8 cellular contexts compared by ENCODE assay signal in genomic region chr20:32582659-32583580, GRCh38. TPM values are rescaled to one million over a fixed set of nuclear protein-coding genes. Genes with fewer than 3 reads are reported as not detected.
DNase-seq lines count a peak whose midpoint lies in the region; ATAC-seq and TF ChIP-seq lines count a peak whose summit lies in the region.

No MANE protein-coding gene starts in this region.

- no peaks in the 10 kb centered on the region for H3K27me3 ChIP-seq in CD8-positive, alpha-beta T cell (ENCODE audit: insufficient read depth, low read length)
- no peaks in the 10 kb centered on the region for H3K27me3 ChIP-seq in sigmoid colon

- H3K36me3 ChIP-seq in CD8-positive, alpha-beta T cell (ENCODE audit: insufficient read depth, low read length), result no peaks in the 10 kb centered on the region
- H3K36me3 ChIP-seq in KOPT-K1 (ENCODE audit: insufficient read depth, low read length) (no peaks in the 10 kb centered on the region), sigmoid colon (no peaks in the 10 kb centered on the region)

- peaks cover 62% of the 10 kb centered on the region for H3K4me1 Mint-ChIP-seq in CD8-positive, alpha-beta T cell (ENCODE audit: low read depth)

- 5 to 6% methylated on average over 91 of the region's 91 CpGs for WGBS in sigmoid colon, 2 donors

- POLR2A ChIA-PET in CD8-positive, alpha-beta T cell (lab: Charles Lee), result interaction anchor here (2.4 kb wide), 1 partner anchor 54 kb away, joined by 6 read pairs; no protein-coding TSS in a partner anchor

- H3K27me3 Mint-ChIP-seq in CD8-positive, alpha-beta T cell (ENCODE audit: low read depth), result no peaks in the 10 kb centered on the region

- peak overlapping the region; percentile 89 for H3K27ac Mint-ChIP-seq in CD8-positive, alpha-beta T cell

- peak overlapping the region; percentile 78 for H3K4me3 Mint-ChIP-seq in CD8-positive, alpha-beta T cell

- no peak for TF ChIP-seq CTCF in CD8-positive, alpha-beta T cell (IDR thresholded peaks at IDR 0.05)
- no peak for TF ChIP-seq CTCF in sigmoid colon (IDR thresholded peaks at IDR 0.05)

- peaks cover 3% of the 10 kb centered on the region for H3K36me3 Mint-ChIP-seq in CD8-positive, alpha-beta T cell

- H3K9me3 Mint-ChIP-seq in CD8-positive, alpha-beta T cell, result no peaks in the 10 kb centered on the region

- no peak for TF ChIP-seq POLR2A in sigmoid colon (IDR thresholded peaks at IDR 0.05)

- TF ChIP-seq EP300 in sigmoid colon (IDR thresholded peaks at IDR 0.05), result no peak

- peaks cover 52% of the 10 kb centered on the region for H3K4me1 ChIP-seq in CD8-positive, alpha-beta T cell (ENCODE audit: insufficient read depth, low read length)
- H3K4me1 ChIP-seq in sigmoid colon, result peaks cover 0 to 27% (median 16%) of the 10 kb centered on the region in 4 donors

- ATAC-seq in CD8-positive, alpha-beta T cell, result no peak
- peak; percentile 60 for ATAC-seq in left ventricle myocardium superior
- no peak for ATAC-seq in HG03025 (IDR thresholded peaks at IDR 0.05; ENCODE audit: low FRiP score, unreplicated experiment)
- no peak for ATAC-seq in HG03432 (IDR thresholded peaks at IDR 0.05; ENCODE audit: unreplicated experiment)
- ATAC-seq in esophagus mucosa, result no peak

- intact Hi-C loops in CD8-positive, alpha-beta T cell (cut with DNase I, micrococcal nuclease), result loop anchor here (5.0 to 10.0 kb wide), 2 partner anchors 61 to 392 kb away; no protein-coding TSS in a partner anchor
- intact Hi-C loops in left ventricle myocardium superior (cut with micrococcal nuclease), result no loop called here
- intact Hi-C loops in sigmoid colon (cut with DNase I), result no loop called here

- H3K9me3 ChIP-seq in CD8-positive, alpha-beta T cell (ENCODE audit: low read length), result no peaks in the 10 kb centered on the region
- H3K9me3 ChIP-seq in KOPT-K1 (ENCODE audit: insufficient read depth, low read length, poor library complexity, severe bottlenecking) (no peaks in the 10 kb centered on the region), sigmoid colon (no peaks in the 10 kb centered on the region)

- H3K27ac ChIP-seq in CD8-positive, alpha-beta T cell (ENCODE audit: low read depth, low read length), result no peak overlapping the region
- H3K27ac ChIP-seq in KOPT-K1 (ENCODE audit: low read depth, low read length, poor library complexity, severe bottlenecking) (peak overlapping the region; percentile 69), sigmoid colon (peak overlapping the region; percentile 34 to 78 (median 69))

- DNase-seq in CD8-positive, alpha-beta T cell, result peak in 1 of 7 experiments; percentile 19
- peak; percentile 12 for DNase-seq in activated effector memory CD4-positive, alpha-beta T cell treated with Interleukin-2 at 50 U/mL for 16 hours
- DNase-seq in left ventricle myocardium superior (peak; percentile 53), sigmoid colon (no peak)

- CTCF ChIA-PET in CD8-positive, alpha-beta T cell (lab: Charles Lee), result interaction anchor here (1.2 to 3.1 kb wide), 2 partner anchors 44 to 54 kb away, joined by 3 to 11 read pairs; no protein-coding TSS in a partner anchor

- H3K4me3 ChIP-seq in CD8-positive, alpha-beta T cell (ENCODE audit: low read depth, low read length), result no peak overlapping the region
- H3K4me3 ChIP-seq in sigmoid colon, result peak overlapping the region; percentile 53 to 78 (median 65)

RNA-seq across cellular contexts. Expression of gene NOL4L, which starts 2.2 kb away (rescaled TPM):
- total RNA-seq in CD8-positive, alpha-beta T cell, result 10 to 100 TPM; 39.1 to 39.7 TPM
- total RNA-seq in left ventricle myocardium superior (5.2 TPM), sigmoid colon (10 to 100 TPM in 3 of 4 donors, 1 to 10 TPM in 1; 9.2 to 23.8 (median 14.0) TPM), esophagus mucosa (2.0 TPM)
- 10 to 100 TPM; 16.8 to 34.7 (median 21.9) TPM for polyA plus RNA-seq in sigmoid colon

Comparison
In these comparisons a context has a peak if more than half of its experiments do, and no peak if none do; other contexts are left out.
1. intact Hi-C loops: an anchor here in CD8-positive, alpha-beta T cell (5.0 to 10.0 kb wide); none called in left ventricle myocardium superior and sigmoid colon.